In the genomic region with DNA sequence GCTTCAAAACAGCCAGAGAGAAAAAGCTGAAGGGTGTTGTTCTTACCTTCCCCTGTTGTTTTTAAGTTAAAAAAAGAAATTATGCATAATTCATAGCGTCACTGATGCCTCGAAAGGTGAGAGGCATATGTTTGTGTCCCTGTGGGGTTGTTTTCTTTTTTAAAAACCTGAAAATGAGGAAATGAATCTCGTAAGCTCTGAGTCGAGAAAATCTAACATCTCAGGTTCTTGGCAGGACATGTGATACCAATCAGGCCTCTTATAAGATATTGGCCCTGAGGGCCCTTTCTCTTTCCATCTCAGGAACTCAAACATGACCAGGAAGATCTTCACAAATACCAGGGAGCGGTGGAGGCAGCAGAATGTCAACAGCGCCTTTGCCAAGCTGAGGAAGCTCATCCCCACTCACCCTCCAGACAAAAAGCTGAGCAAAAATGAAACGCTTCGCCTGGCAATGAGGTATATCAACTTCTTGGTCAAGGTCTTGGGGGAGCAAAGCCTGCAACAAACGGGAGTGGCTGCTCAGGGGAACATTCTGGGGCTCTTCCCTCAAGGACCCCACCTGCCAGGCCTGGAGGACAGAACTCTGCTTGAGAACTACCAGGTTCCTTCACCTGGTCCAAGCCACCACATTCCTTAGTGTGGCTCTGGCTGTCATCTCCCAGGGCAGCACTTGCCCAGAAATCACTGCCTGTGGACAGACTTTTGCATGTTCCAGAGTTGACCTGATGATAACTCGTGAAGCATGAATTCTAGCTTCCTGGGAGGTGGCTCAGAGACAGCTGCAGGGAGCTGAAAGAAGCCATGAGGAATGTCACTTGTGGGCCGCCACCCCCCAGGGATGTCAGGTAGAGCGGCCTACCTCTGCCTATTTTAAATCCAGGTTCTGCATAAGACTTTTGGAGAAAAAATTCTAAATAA, we compare ENCODE assay signal across 12 cellular contexts. TPM values are rescaled to one million over a fixed set of nuclear protein-coding genes. Genes with fewer than 3 reads are reported as not detected.
DNase-seq lines count a peak whose midpoint lies in the region; ATAC-seq and TF ChIP-seq lines count a peak whose summit lies in the region.
"Had no signal": no experiment of that assay in that cellular context is flagged by ENCODE, and none has a peak within 500 bp of the region (broad histone marks: within the 10 kb centered on the region; RNA-seq: fewer than 3 reads in every experiment).

TAL2 (plus strand) TSS at position 274 of the 921 bp plus-strand sequence; CDS start at position 314, 40 bp downstream.

- H3K79me2 ChIP-seq in hepatocyte, result no peaks in the 10 kb centered on the region

- no peaks in the 10 kb centered on the region for H3K36me3 Mint-ChIP-seq in naive B cell

- peak within 1 kb of the TSS; percentile 78 to 98 (median 92) for H3K27ac Mint-ChIP-seq in naive B cell

- peaks cover 0 to 2% (median 0%) of the 10 kb centered on the region in 7 donors for H3K9me3 Mint-ChIP-seq in naive B cell

- H3K4me3 Mint-ChIP-seq in naive B cell, result peak within 1 kb of the TSS; percentile 3 to 86 (median 56)

- no peaks in the 10 kb centered on the region for H3K9me2 ChIP-seq in hepatocyte (replicated peaks; ENCODE audit: insufficient read depth)

- TF ChIP-seq CTCF in hepatocyte (IDR thresholded peaks at IDR 0.05; ENCODE audit: poor library complexity), result no peak

- no peaks in the 10 kb centered on the region for H4K20me1 ChIP-seq in hepatocyte (ENCODE audit: insufficient read depth, poor library complexity, severe bottlenecking)

- no peak within 1 kb of the TSS for H3K4me2 ChIP-seq in hepatocyte

- no peak within 1 kb of the TSS for H3K4me3 ChIP-seq in hepatocyte
- H3K4me3 ChIP-seq: heart left ventricle, SK-N-MC, uterus had no signal

- WGBS in hepatocyte (ENCODE audit: low lambda C conversion rate, missing lambda C conversion rate), result 86% methylated on average over 12 of the region's 12 CpGs

- H3K4me1 ChIP-seq in hepatocyte (ENCODE audit: insufficient read depth), result no peaks in the 10 kb centered on the region
- H3K4me1 ChIP-seq: heart left ventricle, uterus had no signal

- H3K36me3 ChIP-seq in hepatocyte (replicated peaks; ENCODE audit: insufficient read depth, low read depth), result no peaks in the 10 kb centered on the region
- H3K36me3 ChIP-seq: heart left ventricle, uterus had no signal

- no peaks in the 10 kb centered on the region for H3K9me3 ChIP-seq in hepatocyte (ENCODE audit: low read depth)
- H3K9me3 ChIP-seq: heart left ventricle, uterus had no signal

- ATAC-seq in GM18907 (IDR thresholded peaks at IDR 0.05; ENCODE audit: unreplicated experiment), result peak; percentile 91
- ATAC-seq in GM21723 (IDR thresholded peaks at IDR 0.05; ENCODE audit: unreplicated experiment), result peak; percentile 89
- peak; percentile 69 for ATAC-seq in HG03139 (IDR thresholded peaks at IDR 0.05; ENCODE audit: unreplicated experiment)
- ATAC-seq in naive B cell (ENCODE audit: low read depth in 2 of 2), result peak; percentile 95 to 97
- ATAC-seq: heart left ventricle had no signal

- H3K27me3 Mint-ChIP-seq in naive B cell, result peaks cover 7 to 12% (median 11%) of the 10 kb centered on the region in 3 donors

- peaks cover 20 to 36% (median 28%) of the 10 kb centered on the region in 3 donors for H3K4me1 Mint-ChIP-seq in naive B cell

- no peak within 1 kb of the TSS for H3K27ac ChIP-seq in hepatocyte
- H3K27ac ChIP-seq: heart left ventricle, SK-N-MC, uterus had no signal

- H3K27me3 ChIP-seq in hepatocyte, result peaks cover 8% of the 10 kb centered on the region

- DNase-seq in naive B cell, result peak; percentile 71
- no peak for DNase-seq in SIG-M5 (lab: John Stamatoyannopoulos, UW)
- DNase-seq in hepatocyte (ENCODE audit: low spot score), result no peak
- no peak for DNase-seq in NCI-H2227 treated with DMSO at 0.1 percent for 48 hours (lab: John Stamatoyannopoulos, UW)
- DNase-seq in NCI-H82 (lab: John Stamatoyannopoulos, UW), result no peak
- DNase-seq: heart left ventricle, mammary epithelial cell, uterus had no signal

- H2AFZ ChIP-seq in hepatocyte, result no peak within 1 kb of the TSS

RNA-seq across cellular contexts. Expression of gene TAL2, which starts in this region (rescaled TPM):
- 1 to 10 TPM; 1.4 to 5.3 (median 2.5) TPM for polyA plus RNA-seq in naive B cell (ENCODE audit: low read depth in 6 of 6)
- not detected in 2 replicates for total RNA-seq in hepatocyte
- polyA plus RNA-seq in hepatocyte, result 0.50 TPM in 1 of 2 replicates, not detected in the other
- total RNA-seq: heart left ventricle, mammary epithelial cell had no signal
